In genomic region chr6:35669441-35669776, GRCh38 we compare ENCODE assay signal across 9 cellular contexts. TPM values are rescaled to one million over a fixed set of nuclear protein-coding genes. Genes with fewer than 3 reads are reported as not detected.
DNase-seq lines count a peak whose midpoint lies in the region; ATAC-seq and TF ChIP-seq lines count a peak whose summit lies in the region.
"Had no signal": no experiment of that assay in that cellular context is flagged by ENCODE, and none has a peak within 500 bp of the region (broad histone marks: within the 10 kb centered on the region; RNA-seq: fewer than 3 reads in every experiment).

No MANE protein-coding gene starts in this region.

- ATAC-seq in naive thymus-derived CD8-positive, alpha-beta T cell = peak; percentile 46 to 72

- H3K36me3 Mint-ChIP-seq in naive thymus-derived CD8-positive, alpha-beta T cell = peaks cover 0 to 28% (median 6%) of the 10 kb centered on the region in 3 donors

- no peaks in the 10 kb centered on the region for H3K9me3 Mint-ChIP-seq in naive thymus-derived CD8-positive, alpha-beta T cell

- H3K4me3 ChIP-seq in brain microvascular endothelial cell (ENCODE audit: low read depth, low read length) = peak overlapping the region; percentile 1

- H3K27me3 Mint-ChIP-seq in naive thymus-derived CD8-positive, alpha-beta T cell = no peaks in the 10 kb centered on the region

- H3K36me3 ChIP-seq in brain microvascular endothelial cell (replicated peaks) = no peaks in the 10 kb centered on the region

- DNase-seq in EH (ENCODE audit: low read depth) (peak; percentile 28), LHCN-M2 (ENCODE audit: low read depth) (peak; percentile 25), brain microvascular endothelial cell (peak; percentile 66), kidney tubule cell (ENCODE audit: low spot score) (no peak), NCI-H146 treated with DMSO at 0.1 percent for 48 hours (lab: John Stamatoyannopoulos, UW; ENCODE audit: unreplicated experiment) (no peak), NCI-H1930 (lab: John Stamatoyannopoulos, UW) (no peak)
- DNase-seq in naive thymus-derived CD8-positive, alpha-beta T cell = peak in 1 of 10 donors; percentile 27
- no peak for DNase-seq in stimulated activated CD4-positive, alpha-beta T cell treated with anti-CD3 and anti-CD28 coated beads, Interleukin-12 subunit alpha, Interleukin-12 subunit beta, amount 100 ng/mL, for 4 hours
- DNase-seq: NCI-H146 had no signal

- peaks cover 11 to 70% (median 46%) of the 10 kb centered on the region in 4 donors for H3K4me1 Mint-ChIP-seq in naive thymus-derived CD8-positive, alpha-beta T cell

- peak overlapping the region; percentile 58 to 84 (median 78) for H3K4me3 Mint-ChIP-seq in naive thymus-derived CD8-positive, alpha-beta T cell

- POLR2A ChIA-PET in naive thymus-derived CD8-positive, alpha-beta T cell (lab: Charles Lee) = interaction anchor here (0.7 to 1.5 kb wide), 9 partner anchors 20 to 534 kb away, joined by 3 to 6 read pairs (median 3); partner anchors contain the start of gene FKBP5

- H3K27ac Mint-ChIP-seq in naive thymus-derived CD8-positive, alpha-beta T cell = peak overlapping the region; percentile 90 to 98 (median 94)

- TF ChIP-seq CTCF in brain microvascular endothelial cell (IDR thresholded peaks at IDR 0.05; ENCODE audit: low read depth, low read length, missing control alignments) = no peak

- H3K27me3 ChIP-seq in brain microvascular endothelial cell (replicated peaks) = no peaks in the 10 kb centered on the region

- H3K27ac ChIP-seq in brain microvascular endothelial cell = peak overlapping the region; percentile 79

- in situ Hi-C loops in brain microvascular endothelial cell (cut with HindIII; ENCODE audit: low pct_ligation_motif_present, low sequenced_read_pairs) = no loop called here

RNA-seq across cellular contexts. Expression of gene FKBP5, which starts 19.3 kb away (rescaled TPM):
- 68.0 and 105 TPM in 2 replicates for total RNA-seq in LHCN-M2 (2014; rRNA removed)
- 49.2 TPM for polyA plus RNA-seq in LHCN-M2 (2012)
- total RNA-seq in naive thymus-derived CD8-positive, alpha-beta T cell = 10 to 100 TPM; 75.4 to 79.1 TPM
- 100 to 1,000 TPM; 108 to 297 (median 154) TPM for polyA plus RNA-seq in naive thymus-derived CD8-positive, alpha-beta T cell

Comparison
In these comparisons a context has a peak if more than half of its experiments do, and no peak if none do; other contexts are left out.
1. DNase-seq: peak in EH (single experiment), LHCN-M2 (single experiment) and brain microvascular endothelial cell (single experiment); none in kidney tubule cell (single experiment), NCI-H146 treated with DMSO at 0.1 percent for 48 hours (single experiment), stimulated activated CD4-positive, alpha-beta T cell treated with anti-CD3 and anti-CD28 coated beads, Interleukin-12 subunit alpha, Interleukin-12 subunit beta, amount 100 ng/mL, for 4 hours (single experiment) and NCI-H1930 (0 of 2).